ENCODE assay signal across 14 cellular contexts in the genomic region with DNA sequence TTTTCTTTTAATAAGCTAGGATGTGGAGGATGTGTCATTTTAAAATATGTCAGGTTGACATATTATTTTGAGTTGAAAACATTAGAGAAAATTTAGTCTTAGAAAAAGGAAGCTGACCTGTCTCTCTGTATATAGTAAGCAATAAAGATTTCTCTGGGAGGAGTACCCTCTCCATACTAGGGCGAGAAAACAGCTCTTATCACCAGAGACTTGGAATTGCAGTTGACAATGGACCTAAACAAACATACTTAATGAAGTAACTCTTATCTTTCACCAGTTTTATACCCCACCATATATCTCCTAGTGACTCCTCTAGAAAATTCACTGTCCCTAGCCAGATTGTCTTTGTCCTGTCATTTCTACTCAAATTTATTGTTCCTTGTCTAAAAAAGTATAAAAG.
"Had no signal": no experiment of that assay in that cellular context is flagged by ENCODE, and none has a peak within 500 bp of the region (broad histone marks: within the 10 kb centered on the region; RNA-seq: fewer than 3 reads in every experiment).

No MANE protein-coding gene starts in this region.

- H3K4me1 ChIP-seq: gastroesophageal sphincter had no signal

- ATAC-seq: activated CD8-positive, alpha-beta T cell treated with anti-CD3 and anti-CD28 coated beads, Interleukin-2, amount 10 ng/mL, durations not matched to agents 7 days and 5 days; activated T-cell treated with anti-CD3 and anti-CD28 coated beads, Interleukin-2, amount 50 U/mL, for 4 hours; gastroesophageal sphincter; lower lobe of right lung; stimulated activated naive CD8-positive, alpha-beta T cell treated with anti-CD3 and anti-CD28 coated beads, Interleukin-15, amount 100 ng/mL, for 72 hours had no signal

- H3K4me3 Mint-ChIP-seq: activated B cell treated with CpG ODN at 0.5 μM for 24 hours; activated CD4-positive, alpha-beta T cell treated with anti-CD3 and anti-CD28 coated beads, Interleukin-2, amount 10 ng/mL, durations not matched to agents 24 days and 14 days; activated CD8-positive, alpha-beta T cell treated with anti-CD3 and anti-CD28 coated beads, Interleukin-2, amount 10 ng/mL, durations not matched to agents 7 days and 5 days; activated naive CD4-positive, alpha-beta T cell treated with anti-CD3 and anti-CD28 coated beads for 36 hours; activated T-cell treated with anti-CD3 and anti-CD28 coated beads, Interleukin-2, amount 50 U/mL, for 4 hours; dendritic cell treated with granulocyte-macrophage colony-stimulating factor and Interleukin-4, amounts not matched to agents 40 ng/mL and 50 ng/mL, for 4 days; nephron progenitor cell; stimulated activated naive CD8-positive, alpha-beta T cell treated with anti-CD3 and anti-CD28 coated beads, Interleukin-15, amount 100 ng/mL, for 72 hours had no signal

- H3K4me3 ChIP-seq: esophagus muscularis mucosa, gastroesophageal sphincter, lower lobe of right lung had no signal

- H3K9me3 ChIP-seq: esophagus muscularis mucosa, gastroesophageal sphincter, lower lobe of right lung, SK-N-SH had no signal

- DNase-seq: activated B cell treated with CpG ODN at 0.5 μM for 24 hours; activated CD4-positive, alpha-beta T cell treated with anti-CD3 and anti-CD28 coated beads, Interleukin-2, amount 10 ng/mL, durations not matched to agents 24 days and 14 days; activated CD8-positive, alpha-beta T cell treated with anti-CD3 and anti-CD28 coated beads, Interleukin-2, amount 10 ng/mL, durations not matched to agents 7 days and 5 days; activated naive CD4-positive, alpha-beta T cell treated with anti-CD3 and anti-CD28 coated beads for 36 hours; activated T-cell treated with anti-CD3 and anti-CD28 coated beads, Interleukin-2, amount 50 U/mL, for 4 hours; effector memory CD4-positive, alpha-beta T cell; lower lobe of right lung; nephron progenitor cell; nucleus accumbens; SK-N-SH; stimulated activated naive CD8-positive, alpha-beta T cell treated with anti-CD3 and anti-CD28 coated beads, Interleukin-15, amount 100 ng/mL, for 72 hours had no signal

- H3K27ac ChIP-seq: esophagus muscularis mucosa, gastroesophageal sphincter, lower lobe of right lung had no signal

- H3K27ac Mint-ChIP-seq: activated B cell treated with CpG ODN at 0.5 μM for 24 hours; activated CD4-positive, alpha-beta T cell treated with anti-CD3 and anti-CD28 coated beads, Interleukin-2, amount 10 ng/mL, durations not matched to agents 24 days and 14 days; activated CD8-positive, alpha-beta T cell treated with anti-CD3 and anti-CD28 coated beads, Interleukin-2, amount 10 ng/mL, durations not matched to agents 7 days and 5 days; activated naive CD4-positive, alpha-beta T cell treated with anti-CD3 and anti-CD28 coated beads for 36 hours; dendritic cell treated with granulocyte-macrophage colony-stimulating factor and Interleukin-4, amounts not matched to agents 40 ng/mL and 50 ng/mL, for 4 days; nephron progenitor cell; stimulated activated naive CD8-positive, alpha-beta T cell treated with anti-CD3 and anti-CD28 coated beads, Interleukin-15, amount 100 ng/mL, for 72 hours had no signal

- H3K4me1 Mint-ChIP-seq: activated B cell treated with CpG ODN at 0.5 μM for 24 hours; activated CD4-positive, alpha-beta T cell treated with anti-CD3 and anti-CD28 coated beads, Interleukin-2, amount 10 ng/mL, durations not matched to agents 24 days and 14 days; stimulated activated naive CD8-positive, alpha-beta T cell treated with anti-CD3 and anti-CD28 coated beads, Interleukin-15, amount 100 ng/mL, for 72 hours had no signal

- H3K27me3 Mint-ChIP-seq: activated B cell treated with CpG ODN at 0.5 μM for 24 hours had no signal

- H3K9me3 Mint-ChIP-seq: activated B cell treated with CpG ODN at 0.5 μM for 24 hours; activated CD4-positive, alpha-beta T cell treated with anti-CD3 and anti-CD28 coated beads, Interleukin-2, amount 10 ng/mL, durations not matched to agents 24 days and 14 days; activated naive CD4-positive, alpha-beta T cell treated with anti-CD3 and anti-CD28 coated beads for 36 hours; activated T-cell treated with anti-CD3 and anti-CD28 coated beads, Interleukin-2, amount 50 U/mL, for 4 hours; dendritic cell treated with granulocyte-macrophage colony-stimulating factor and Interleukin-4, amounts not matched to agents 40 ng/mL and 50 ng/mL, for 4 days; nephron progenitor cell; stimulated activated naive CD8-positive, alpha-beta T cell treated with anti-CD3 and anti-CD28 coated beads, Interleukin-15, amount 100 ng/mL, for 72 hours had no signal

- H3K36me3 ChIP-seq: esophagus muscularis mucosa, gastroesophageal sphincter, lower lobe of right lung had no signal
